Comparison of ENCODE assay signal across 30 cellular contexts in genomic region chr3:157255797-157256196, GRCh38.
"Had no signal": no experiment of that assay in that cellular context is flagged by ENCODE, and none has a peak within 500 bp of the region (broad histone marks: within the 10 kb centered on the region; RNA-seq: fewer than 3 reads in every experiment).

No MANE protein-coding gene starts in this region.

- H3K4me1 ChIP-seq: adrenal gland, breast epithelium, colonic mucosa, esophagus squamous epithelium had no signal

- H3K4me3 Mint-ChIP-seq: activated CD4-positive, alpha-beta T cell treated with anti-CD3 and anti-CD28 coated beads, Interleukin-2, amount 10 ng/mL, durations not matched to agents 7 days and 5 days; activated CD8-positive, alpha-beta T cell treated with anti-CD3 and anti-CD28 coated beads for 36 hours; activated naive CD4-positive, alpha-beta T cell treated with anti-CD3 and anti-CD28 coated beads for 36 hours; activated naive CD4-positive, alpha-beta T cell treated with anti-CD3 and anti-CD28 coated beads, Interleukin-2, amount 50 U/mL, for 24 hours; activated naive CD8-positive, alpha-beta T cell treated with anti-CD3 and anti-CD28 coated beads for 36 hours; activated naive CD8-positive, alpha-beta T cell treated with anti-CD3 and anti-CD28 coated beads, Interleukin-2, amount 50 U/mL, for 24 hours; activated T-cell treated with anti-CD3 and anti-CD28 coated beads, Interleukin-2, amount 50 U/mL, for 4 hours; activated T-helper 17 cell treated with anti-CD3 and anti-CD28 coated beads, Interleukin-2, amount 50 U/mL, for 72 hours; brain had no signal

- H3K27ac Mint-ChIP-seq: activated CD4-positive, alpha-beta T cell treated with anti-CD3 and anti-CD28 coated beads, Interleukin-2, amount 10 ng/mL, durations not matched to agents 7 days and 5 days; activated CD8-positive, alpha-beta T cell treated with anti-CD3 and anti-CD28 coated beads for 36 hours; activated naive CD4-positive, alpha-beta T cell treated with anti-CD3 and anti-CD28 coated beads for 36 hours; activated naive CD4-positive, alpha-beta T cell treated with anti-CD3 and anti-CD28 coated beads, Interleukin-2, amount 50 U/mL, for 24 hours; activated naive CD8-positive, alpha-beta T cell treated with anti-CD3 and anti-CD28 coated beads for 36 hours; activated naive CD8-positive, alpha-beta T cell treated with anti-CD3 and anti-CD28 coated beads, Interleukin-2, amount 50 U/mL, for 24 hours; activated T-helper 17 cell treated with anti-CD3 and anti-CD28 coated beads, Interleukin-2, amount 50 U/mL, for 72 hours; brain had no signal

- H3K27ac ChIP-seq: adrenal gland, breast epithelium, cardiac muscle cell, colonic mucosa, epithelial cell of prostate, esophagus squamous epithelium had no signal

- H3K27me3 ChIP-seq: adrenal gland, breast epithelium, cardiac muscle cell, colonic mucosa, esophagus squamous epithelium had no signal

- H3K4me1 Mint-ChIP-seq: activated CD4-positive, alpha-beta T cell treated with anti-CD3 and anti-CD28 coated beads, Interleukin-2, amount 10 ng/mL, durations not matched to agents 7 days and 5 days; activated naive CD4-positive, alpha-beta T cell treated with anti-CD3 and anti-CD28 coated beads, Interleukin-2, amount 50 U/mL, for 24 hours; activated naive CD8-positive, alpha-beta T cell treated with anti-CD3 and anti-CD28 coated beads for 36 hours; activated naive CD8-positive, alpha-beta T cell treated with anti-CD3 and anti-CD28 coated beads, Interleukin-2, amount 50 U/mL, for 24 hours; activated T-helper 17 cell treated with anti-CD3 and anti-CD28 coated beads, Interleukin-2, amount 50 U/mL, for 72 hours had no signal

- H3K9me3 Mint-ChIP-seq: activated CD4-positive, alpha-beta T cell treated with anti-CD3 and anti-CD28 coated beads, Interleukin-2, amount 10 ng/mL, durations not matched to agents 7 days and 5 days; activated CD8-positive, alpha-beta T cell treated with anti-CD3 and anti-CD28 coated beads for 36 hours; activated naive CD4-positive, alpha-beta T cell treated with anti-CD3 and anti-CD28 coated beads for 36 hours; activated naive CD4-positive, alpha-beta T cell treated with anti-CD3 and anti-CD28 coated beads, Interleukin-2, amount 50 U/mL, for 24 hours; activated naive CD8-positive, alpha-beta T cell treated with anti-CD3 and anti-CD28 coated beads for 36 hours; activated naive CD8-positive, alpha-beta T cell treated with anti-CD3 and anti-CD28 coated beads, Interleukin-2, amount 50 U/mL, for 24 hours; activated T-cell treated with anti-CD3 and anti-CD28 coated beads, Interleukin-2, amount 50 U/mL, for 4 hours; activated T-helper 17 cell treated with anti-CD3 and anti-CD28 coated beads, Interleukin-2, amount 50 U/mL, for 72 hours had no signal

- H3K36me3 ChIP-seq: adrenal gland, breast epithelium, cardiac muscle cell, colonic mucosa, esophagus squamous epithelium had no signal

- ATAC-seq: activated CD8-positive, alpha-beta T cell treated with anti-CD3 and anti-CD28 coated beads for 36 hours; activated naive CD8-positive, alpha-beta T cell treated with anti-CD3 and anti-CD28 coated beads, Interleukin-2, amount 50 U/mL, for 24 hours; activated T-cell treated with anti-CD3 and anti-CD28 coated beads, Interleukin-2, amount 50 U/mL, for 4 hours; activated T-helper 17 cell treated with anti-CD3 and anti-CD28 coated beads, Interleukin-2, amount 50 U/mL, for 72 hours had no signal

- H3K9me3 ChIP-seq: adrenal gland, breast epithelium, colonic mucosa, esophagus squamous epithelium had no signal

- DNase-seq: activated CD4-positive, alpha-beta T cell treated with anti-CD3 and anti-CD28 coated beads for 1 hour; activated CD4-positive, alpha-beta T cell treated with anti-CD3 and anti-CD28 coated beads for 4 hours; activated CD4-positive, alpha-beta T cell treated with anti-CD3 and anti-CD28 coated beads, Interleukin-2, amount 10 ng/mL, durations not matched to agents 7 days and 5 days; activated CD4-positive, alpha-beta T cell treated with anti-CD3 and anti-CD28 coated beads, Interleukin-2, amount 50 U/mL, for 48 hours; activated CD8-positive, alpha-beta memory T cell treated with anti-CD3 and anti-CD28 coated beads for 24 hours; activated CD8-positive, alpha-beta T cell treated with anti-CD3 and anti-CD28 coated beads for 36 hours; activated effector memory CD4-positive, alpha-beta T cell treated with Interleukin-2 at 50 U/mL for 16 hours; activated naive CD4-positive, alpha-beta T cell treated with anti-CD3 and anti-CD28 coated beads for 36 hours; activated naive CD8-positive, alpha-beta T cell treated with anti-CD3 and anti-CD28 coated beads for 36 hours; activated naive CD8-positive, alpha-beta T cell treated with anti-CD3 and anti-CD28 coated beads, Interleukin-2, amount 50 U/mL, for 24 hours; activated T-cell treated with anti-CD3 and anti-CD28 coated beads, Interleukin-2, amount 50 U/mL, for 4 hours; adrenal gland; amygdala; aorta; central memory CD4-positive, alpha-beta T cell; cerebellar nuclear complex; colonic mucosa; effector CD8-positive, alpha-beta T cell; esophagus squamous epithelium; foreskin melanocyte; head of caudate nucleus; T-helper 2 cell had no signal

- FAIRE-seq: endometrium, endothelial cell of umbilical vein had no signal

- H3K27me3 Mint-ChIP-seq: activated CD8-positive, alpha-beta T cell treated with anti-CD3 and anti-CD28 coated beads for 36 hours; activated naive CD4-positive, alpha-beta T cell treated with anti-CD3 and anti-CD28 coated beads, Interleukin-2, amount 50 U/mL, for 24 hours; activated naive CD8-positive, alpha-beta T cell treated with anti-CD3 and anti-CD28 coated beads for 36 hours; activated naive CD8-positive, alpha-beta T cell treated with anti-CD3 and anti-CD28 coated beads, Interleukin-2, amount 50 U/mL, for 24 hours; activated T-helper 17 cell treated with anti-CD3 and anti-CD28 coated beads, Interleukin-2, amount 50 U/mL, for 72 hours had no signal

- H3K4me3 ChIP-seq: adrenal gland, breast epithelium, cardiac muscle cell, colonic mucosa, esophagus squamous epithelium had no signal
